Comparison of ENCODE assay signal across 21 cellular contexts in the genomic region with DNA sequence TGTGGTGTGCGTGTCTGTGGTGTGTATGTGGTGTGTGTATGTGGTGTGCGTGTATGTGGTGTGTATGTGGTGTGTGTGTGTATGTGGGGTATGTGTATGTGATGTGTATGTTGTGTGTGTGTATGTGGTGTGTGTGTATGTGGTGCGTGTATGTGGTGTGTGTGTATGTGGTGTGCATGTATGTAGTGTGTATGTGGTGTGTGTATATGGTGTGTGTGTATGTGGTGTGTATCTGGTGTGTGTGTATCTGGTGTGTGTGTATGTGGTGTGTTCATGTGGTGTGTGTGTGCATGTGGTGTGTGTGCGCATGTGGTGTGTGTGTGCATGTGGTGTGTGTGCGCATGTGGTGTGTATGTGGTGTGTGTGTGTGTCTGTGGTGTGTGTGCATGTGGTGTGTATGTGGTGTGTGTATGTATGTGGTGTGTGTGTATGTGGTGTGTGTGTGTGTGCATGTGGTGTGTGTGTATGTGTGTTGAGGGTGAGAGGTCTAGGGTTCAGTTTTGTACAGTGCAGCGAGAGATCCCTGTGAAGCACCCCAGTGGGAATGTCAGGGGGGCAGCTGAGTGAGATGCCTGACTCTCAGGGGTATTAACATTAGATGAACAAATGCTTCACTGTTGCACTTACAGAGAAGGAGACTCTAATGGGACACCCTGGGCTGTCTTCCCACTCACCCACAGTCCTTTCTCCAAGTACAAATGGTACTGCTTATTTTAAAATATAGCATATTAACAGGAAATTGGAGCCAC.
A peak's percentile ranks its signal among the peaks of the same experiment; 100 is the strongest.
DNase-seq lines count a peak whose midpoint lies in the region; ATAC-seq and TF ChIP-seq lines count a peak whose summit lies in the region.
"Had no signal": no experiment of that assay in that cellular context is flagged by ENCODE, and none has a peak within 500 bp of the region (broad histone marks: within the 10 kb centered on the region; RNA-seq: fewer than 3 reads in every experiment).

No MANE protein-coding gene starts in this region.

- CTCF ChIA-PET in A673 (lab: Charles Lee) = no interaction called here

- no peak for TF ChIP-seq CTCF in A673 (conservative IDR thresholded peaks at IDR 0.05; ENCODE audit: low read depth, low read length)
- no peak for TF ChIP-seq CTCF in NB4 (IDR thresholded peaks at IDR 0.05; ENCODE audit: low read depth, low read length)

- H3K36me3 ChIP-seq in A673 (ENCODE audit: insufficient read depth, low read length, poor library complexity, severe bottlenecking) = no peaks in the 10 kb centered on the region
- H3K36me3 ChIP-seq: prostate gland had no signal

- no peaks in the 10 kb centered on the region for H3K9me3 ChIP-seq in A673 (ENCODE audit: low read depth, low read length, poor library complexity, severe bottlenecking)
- H3K9me3 ChIP-seq: prostate gland had no signal

- intact Hi-C loops in A673 (cut with micrococcal nuclease; ENCODE audit: unreplicated experiment) = no loop called here

- H3K27ac ChIP-seq in A673 (ENCODE audit: low read depth, low read length, poor library complexity, severe bottlenecking) = no peak overlapping the region
- H3K27ac ChIP-seq: hepatocyte, PC-9, prostate gland had no signal

- no peak for TF ChIP-seq POLR2A in NB4 (IDR thresholded peaks at IDR 0.05; ENCODE audit: extremely low read depth, insufficient read length)

- H3K4me3 ChIP-seq in A673 (ENCODE audit: low read depth, low read length, poor library complexity, severe bottlenecking) (no peak overlapping the region), NB4 (ENCODE audit: low read depth, low read length) (no peak overlapping the region)
- H3K4me3 ChIP-seq: hepatocyte, PC-9, prostate gland, skin epidermis had no signal

- POLR2A ChIA-PET in A673 (lab: Charles Lee; ENCODE audit: low non-redundant PET) = no interaction called here

- H3K4me1 ChIP-seq in A673 (ENCODE audit: insufficient read depth, low read length, poor library complexity, severe bottlenecking) = peaks cover 10% of the 10 kb centered on the region
- H3K4me1 ChIP-seq: prostate gland had no signal

- no TSS peak for BruUV-seq in A673 (replicated peaks; lab: Mats Ljungman, UMichigan)

- no peaks in the 10 kb centered on the region for H3K27me3 ChIP-seq in A673 (replicated peaks; ENCODE audit: insufficient read depth, low read depth, low read length, poor library complexity)
- H3K27me3 ChIP-seq: hepatocyte had no signal

- no peak for ATAC-seq in GM21576 (IDR thresholded peaks at IDR 0.05; ENCODE audit: unreplicated experiment)
- ATAC-seq in HG02981 (IDR thresholded peaks at IDR 0.05; ENCODE audit: unreplicated experiment) = no peak
- ATAC-seq: SK-N-SH treated with all-trans-retinoic acid at 6 μM for 48 hours had no signal

- DNase-seq in A673 (ENCODE audit: low spot score) (peak; percentile 45), CD1c-positive myeloid dendritic cell (ENCODE audit: extremely low spot score) (peak; percentile 6), NB4 (ENCODE audit: low read depth) (peak; percentile 24), fibroblast of gingiva (ENCODE audit: low read depth) (peak; percentile 28), nucleus accumbens (lab: John Stamatoyannopoulos, UW) (no peak), NCI-H1436 (lab: John Stamatoyannopoulos, UW) (no peak)
- DNase-seq: activated naive CD4-positive, alpha-beta T cell treated with Interleukin-2 at 50 U/mL for 16 hours; DMS153; GOT3; NCI-H1048; NCI-H2081 treated with DMSO at 0.1 percent for 48 hours; NCI-H69; nephron progenitor cell; PC-9; stimulated activated CD4-positive, alpha-beta T cell treated with anti-CD3 and anti-CD28 coated beads, Interleukin-4, amount 100 ng/mL, for 4 hours had no signal

Comparison
In these comparisons a context has a peak if more than half of its experiments do, and no peak if none do; other contexts are left out.
1. DNase-seq: peak in A673 (single experiment), CD1c-positive myeloid dendritic cell (single experiment), NB4 (single experiment) and fibroblast of gingiva (single experiment); none in nucleus accumbens (0 of 56) and NCI-H1436 (single experiment).